1 cellular context compared by ENCODE assay signal in the genomic region with DNA sequence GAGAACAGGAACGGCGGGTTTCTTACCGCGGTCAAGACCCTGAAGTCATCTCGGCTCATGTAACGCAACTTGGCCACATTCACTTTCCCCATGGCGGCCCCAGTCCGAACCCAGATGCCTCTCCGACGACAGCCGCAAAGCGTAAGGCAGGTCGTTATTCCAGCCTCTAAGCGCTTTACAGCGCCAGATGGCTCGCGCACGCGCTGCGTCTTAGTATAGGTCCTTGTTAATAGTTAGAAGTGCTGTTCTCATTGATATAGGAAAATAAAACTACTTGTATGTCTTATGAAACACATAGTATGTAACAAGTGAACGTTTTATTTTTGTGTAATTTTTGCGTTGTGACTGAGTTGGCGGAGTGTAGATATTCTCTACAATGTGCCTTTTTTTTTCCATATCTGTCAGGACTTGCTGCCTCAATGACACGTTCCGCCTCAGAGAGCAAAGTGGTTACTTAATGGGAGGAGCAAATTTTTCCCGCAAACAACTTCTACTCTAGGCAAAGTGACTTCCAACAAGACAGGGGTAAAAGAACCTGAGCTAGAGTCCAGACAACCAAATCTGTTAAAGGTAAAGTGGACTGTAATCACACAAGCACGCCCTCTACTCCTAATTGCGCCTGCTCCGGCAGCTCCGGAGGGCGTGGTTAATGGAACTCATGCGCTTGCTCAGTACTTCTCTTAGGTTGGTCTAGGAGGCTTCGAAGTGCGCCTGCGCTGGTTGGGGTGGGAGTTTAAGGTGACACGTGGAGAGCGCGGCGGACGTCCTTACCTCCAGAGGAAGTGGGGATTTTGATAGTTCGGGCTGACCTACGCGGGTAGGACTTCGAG.
TF ChIP-seq lines count a peak whose summit lies in the region.

A gene (minus strand): TSS at position 148 of the 830 bp plus-strand sequence. CDS start 56 bp downstream, at position 92.

TF ChIP-seq in HepG2, 621 proteins besides CTCF, POLR2A, EP300 and RAD21 (continued from another document and continues in another):
- TF ChIP-seq, protein P1, sequence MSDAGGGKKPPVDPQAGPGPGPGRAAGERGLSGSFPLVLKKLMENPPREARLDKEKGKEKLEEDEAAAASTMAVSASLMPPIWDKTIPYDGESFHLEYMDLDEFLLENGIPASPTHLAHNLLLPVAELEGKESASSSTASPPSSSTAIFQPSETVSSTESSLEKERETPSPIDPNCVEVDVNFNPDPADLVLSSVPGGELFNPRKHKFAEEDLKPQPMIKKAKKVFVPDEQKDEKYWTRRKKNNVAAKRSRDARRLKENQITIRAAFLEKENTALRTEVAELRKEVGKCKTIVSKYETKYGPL (CRISPR knock-in tag; IDR thresholded peaks at IDR 0.05): peak; percentile 88
- TF ChIP-seq GABPA (IDR thresholded peaks at IDR 0.05; ENCODE audit: low read depth, low read length) (no peak), GABPA (CRISPR knock-in tag; IDR thresholded peaks at IDR 0.05; ENCODE audit: low read depth) (peak; percentile 52), ATAD3A (CRISPR knock-in tag; IDR thresholded peaks at IDR 0.05) (no peak), ARNTL (CRISPR knock-in tag; IDR thresholded peaks at IDR 0.05) (no peak), HHEX (CRISPR knock-in tag; IDR thresholded peaks at IDR 0.05) (no peak), TOE1 (CRISPR knock-in tag; IDR thresholded peaks at IDR 0.05) (peak; percentile 9; the same call in 1 of the 2 replicates), PAX8 (CRISPR knock-in tag; IDR thresholded peaks at IDR 0.05; ENCODE audit: borderline replicate concordance) (no peak), MEF2D (CRISPR knock-in tag; IDR thresholded peaks at IDR 0.05) (peak; percentile 67; the same call in 1 of the 2 replicates), ZNF83 (CRISPR knock-in tag; IDR thresholded peaks at IDR 0.05; ENCODE audit: borderline replicate concordance) (peak; percentile 60; the same call in 1 of the 2 replicates), MYNN (CRISPR knock-in tag; IDR thresholded peaks at IDR 0.05; ENCODE audit: low read depth) (0 out of 2 replicates have a peak, but pooled peaks have one; percentile 62), TGIF2 (CRISPR knock-in tag; IDR thresholded peaks at IDR 0.05) (0 out of 2 replicates have a peak, but pooled peaks have one; percentile 40), ELF3 (CRISPR knock-in tag; IDR thresholded peaks at IDR 0.05) (peak; percentile 51), SKI (IDR thresholded peaks at IDR 0.05; ENCODE audit: partially characterized antibody) (no peak), ZNF790 (CRISPR knock-in tag; IDR thresholded peaks at IDR 0.05; ENCODE audit: borderline replicate concordance) (no peak; the same call in 1 of the 2 replicates), ZNF773 (CRISPR knock-in tag; IDR thresholded peaks at IDR 0.05; ENCODE audit: borderline replicate concordance) (peak; percentile 88; the same call in 1 of the 2 replicates), ZZZ3 (CRISPR knock-in tag; IDR thresholded peaks at IDR 0.05; ENCODE audit: borderline replicate concordance) (no peak), ZNF766 (CRISPR knock-in tag; IDR thresholded peaks at IDR 0.05; ENCODE audit: borderline replicate concordance) (peak; percentile 97), ZNF510 (CRISPR knock-in tag; IDR thresholded peaks at IDR 0.05; ENCODE audit: low read depth) (no peak), SNAI1 (CRISPR knock-in tag; IDR thresholded peaks at IDR 0.05; ENCODE audit: borderline replicate concordance) (no peak), ZFAT (CRISPR knock-in tag; conservative IDR thresholded peaks at IDR 0.05) (0 out of 2 replicates have a peak, but pooled peaks have one; percentile 33), ATF7 (IDR thresholded peaks at IDR 0.05) (no peak), ATF7 (CRISPR knock-in tag; IDR thresholded peaks at IDR 0.05) (no peak), ZNF232 (CRISPR knock-in tag; IDR thresholded peaks at IDR 0.05; ENCODE audit: borderline replicate concordance) (peak; percentile 96), ZNF644 (CRISPR knock-in tag; IDR thresholded peaks at IDR 0.05; ENCODE audit: low read depth) (no peak), SRSF9 (IDR thresholded peaks at IDR 0.05; ENCODE audit: borderline replicate concordance, insufficient read depth, low read depth, low read length, poor library complexity, severe bottlenecking) (no peak), FOXA1 (IDR thresholded peaks at IDR 0.05) (no peak), FOXA1 (CRISPR knock-in tag; IDR thresholded peaks at IDR 0.05) (no peak), ZSCAN22 (CRISPR knock-in tag; IDR thresholded peaks at IDR 0.05) (no peak), ZNF746 (CRISPR knock-in tag; IDR thresholded peaks at IDR 0.05) (peak; percentile 55), NCOA1 (CRISPR knock-in tag; IDR thresholded peaks at IDR 0.05) (no peak), ATM (IDR thresholded peaks at IDR 0.05; ENCODE audit: borderline replicate concordance) (no peak), SCMH1 (CRISPR knock-in tag; IDR thresholded peaks at IDR 0.05; ENCODE audit: borderline replicate concordance) (no peak), ZMYM3 (CRISPR knock-in tag; IDR thresholded peaks at IDR 0.05) (no peak), ZNF337 (CRISPR knock-in tag; IDR thresholded peaks at IDR 0.05; ENCODE audit: borderline replicate concordance, low read depth) (no peak), ZNF749 (CRISPR knock-in tag; IDR thresholded peaks at IDR 0.05; ENCODE audit: borderline replicate concordance) (peak; percentile 64; the same call in 1 of the 2 replicates), ZNF224 (CRISPR knock-in tag; IDR thresholded peaks at IDR 0.05) (0 out of 2 replicates have a peak, but pooled peaks have one; percentile 11), RNF2 (conservative IDR thresholded peaks at IDR 0.05; ENCODE audit: low read depth) (peak; percentile 94), ZNF253 (CRISPR knock-in tag; IDR thresholded peaks at IDR 0.05; ENCODE audit: borderline replicate concordance) (peak; percentile 73; the same call in 1 of the 2 replicates), CHCHD3 (CRISPR knock-in tag; IDR thresholded peaks at IDR 0.05) (no peak), ZNF878 (CRISPR knock-in tag; IDR thresholded peaks at IDR 0.05) (0 out of 2 replicates have a peak, but pooled peaks have one; percentile 29), JARID2 (CRISPR knock-in tag; IDR thresholded peaks at IDR 0.05; ENCODE audit: insufficient replicate concordance) (peak; percentile 84), ZNF570 (CRISPR knock-in tag; IDR thresholded peaks at IDR 0.05; ENCODE audit: borderline replicate concordance) (no peak)
- TF ChIP-seq, protein P2, sequence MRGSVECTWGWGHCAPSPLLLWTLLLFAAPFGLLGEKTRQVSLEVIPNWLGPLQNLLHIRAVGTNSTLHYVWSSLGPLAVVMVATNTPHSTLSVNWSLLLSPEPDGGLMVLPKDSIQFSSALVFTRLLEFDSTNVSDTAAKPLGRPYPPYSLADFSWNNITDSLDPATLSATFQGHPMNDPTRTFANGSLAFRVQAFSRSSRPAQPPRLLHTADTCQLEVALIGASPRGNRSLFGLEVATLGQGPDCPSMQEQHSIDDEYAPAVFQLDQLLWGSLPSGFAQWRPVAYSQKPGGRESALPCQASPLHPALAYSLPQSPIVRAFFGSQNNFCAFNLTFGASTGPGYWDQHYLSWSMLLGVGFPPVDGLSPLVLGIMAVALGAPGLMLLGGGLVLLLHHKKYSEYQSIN (CRISPR knock-in tag; IDR thresholded peaks at IDR 0.05; ENCODE audit: borderline replicate concordance): no peak
- TF ChIP-seq, protein P3, sequence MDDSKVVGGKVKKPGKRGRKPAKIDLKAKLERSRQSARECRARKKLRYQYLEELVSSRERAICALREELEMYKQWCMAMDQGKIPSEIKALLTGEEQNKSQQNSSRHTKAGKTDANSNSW (CRISPR knock-in tag; IDR thresholded peaks at IDR 0.05; ENCODE audit: borderline replicate concordance): no peak
- TF ChIP-seq, protein P4, sequence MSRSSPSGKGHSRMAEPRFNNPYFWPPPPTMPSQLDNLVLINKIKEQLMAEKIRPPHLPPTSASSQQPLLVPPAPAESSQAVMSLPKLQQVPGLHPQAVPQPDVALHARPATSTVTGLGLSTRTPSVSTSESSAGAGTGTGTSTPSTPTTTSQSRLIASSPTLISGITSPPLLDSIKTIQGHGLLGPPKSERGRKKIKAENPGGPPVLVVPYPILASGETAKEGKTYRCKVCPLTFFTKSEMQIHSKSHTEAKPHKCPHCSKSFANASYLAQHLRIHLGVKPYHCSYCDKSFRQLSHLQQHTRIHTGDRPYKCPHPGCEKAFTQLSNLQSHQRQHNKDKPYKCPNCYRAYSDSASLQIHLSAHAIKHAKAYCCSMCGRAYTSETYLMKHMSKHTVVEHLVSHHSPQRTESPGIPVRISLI (CRISPR knock-in tag; IDR thresholded peaks at IDR 0.05; ENCODE audit: borderline replicate concordance): no peak
- TF ChIP-seq, protein P5, sequence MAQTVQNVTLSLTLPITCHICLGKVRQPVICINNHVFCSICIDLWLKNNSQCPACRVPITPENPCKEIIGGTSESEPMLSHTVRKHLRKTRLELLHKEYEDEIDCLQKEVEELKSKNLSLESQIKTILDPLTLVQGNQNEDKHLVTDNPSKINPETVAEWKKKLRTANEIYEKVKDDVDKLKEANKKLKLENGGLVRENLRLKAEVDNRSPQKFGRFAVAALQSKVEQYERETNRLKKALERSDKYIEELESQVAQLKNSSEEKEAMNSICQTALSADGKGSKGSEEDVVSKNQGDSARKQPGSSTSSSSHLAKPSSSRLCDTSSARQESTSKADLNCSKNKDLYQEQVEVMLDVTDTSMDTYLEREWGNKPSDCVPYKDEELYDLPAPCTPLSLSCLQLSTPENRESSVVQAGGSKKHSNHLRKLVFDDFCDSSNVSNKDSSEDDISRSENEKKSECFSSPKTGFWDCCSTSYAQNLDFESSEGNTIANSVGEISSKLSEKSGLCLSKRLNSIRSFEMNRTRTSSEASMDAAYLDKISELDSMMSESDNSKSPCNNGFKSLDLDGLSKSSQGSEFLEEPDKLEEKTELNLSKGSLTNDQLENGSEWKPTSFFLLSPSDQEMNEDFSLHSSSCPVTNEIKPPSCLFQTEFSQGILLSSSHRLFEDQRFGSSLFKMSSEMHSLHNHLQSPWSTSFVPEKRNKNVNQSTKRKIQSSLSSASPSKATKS (CRISPR knock-in tag; IDR thresholded peaks at IDR 0.05): no peak
- TF ChIP-seq, protein P6, sequence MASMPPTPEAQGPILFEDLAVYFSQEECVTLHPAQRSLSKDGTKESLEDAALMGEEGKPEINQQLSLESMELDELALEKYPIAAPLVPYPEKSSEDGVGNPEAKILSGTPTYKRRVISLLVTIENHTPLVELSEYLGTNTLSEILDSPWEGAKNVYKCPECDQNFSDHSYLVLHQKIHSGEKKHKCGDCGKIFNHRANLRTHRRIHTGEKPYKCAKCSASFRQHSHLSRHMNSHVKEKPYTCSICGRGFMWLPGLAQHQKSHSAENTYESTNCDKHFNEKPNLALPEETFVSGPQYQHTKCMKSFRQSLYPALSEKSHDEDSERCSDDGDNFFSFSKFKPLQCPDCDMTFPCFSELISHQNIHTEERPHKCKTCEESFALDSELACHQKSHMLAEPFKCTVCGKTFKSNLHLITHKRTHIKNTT (CRISPR knock-in tag; IDR thresholded peaks at IDR 0.05): no peak
- TF ChIP-seq, protein P7, sequence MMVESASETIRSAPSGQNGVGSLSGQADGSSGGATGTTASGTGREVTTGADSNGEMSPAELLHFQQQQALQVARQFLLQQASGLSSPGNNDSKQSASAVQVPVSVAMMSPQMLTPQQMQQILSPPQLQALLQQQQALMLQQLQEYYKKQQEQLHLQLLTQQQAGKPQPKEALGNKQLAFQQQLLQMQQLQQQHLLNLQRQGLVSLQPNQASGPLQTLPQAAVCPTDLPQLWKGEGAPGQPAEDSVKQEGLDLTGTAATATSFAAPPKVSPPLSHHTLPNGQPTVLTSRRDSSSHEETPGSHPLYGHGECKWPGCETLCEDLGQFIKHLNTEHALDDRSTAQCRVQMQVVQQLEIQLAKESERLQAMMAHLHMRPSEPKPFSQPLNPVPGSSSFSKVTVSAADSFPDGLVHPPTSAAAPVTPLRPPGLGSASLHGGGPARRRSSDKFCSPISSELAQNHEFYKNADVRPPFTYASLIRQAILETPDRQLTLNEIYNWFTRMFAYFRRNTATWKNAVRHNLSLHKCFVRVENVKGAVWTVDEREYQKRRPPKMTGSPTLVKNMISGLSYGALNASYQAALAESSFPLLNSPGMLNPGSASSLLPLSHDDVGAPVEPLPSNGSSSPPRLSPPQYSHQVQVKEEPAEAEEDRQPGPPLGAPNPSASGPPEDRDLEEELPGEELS (CRISPR knock-in tag; IDR thresholded peaks at IDR 0.05): peak; percentile 47; the same call in 1 of the 2 replicates
- TF ChIP-seq, protein P8, sequence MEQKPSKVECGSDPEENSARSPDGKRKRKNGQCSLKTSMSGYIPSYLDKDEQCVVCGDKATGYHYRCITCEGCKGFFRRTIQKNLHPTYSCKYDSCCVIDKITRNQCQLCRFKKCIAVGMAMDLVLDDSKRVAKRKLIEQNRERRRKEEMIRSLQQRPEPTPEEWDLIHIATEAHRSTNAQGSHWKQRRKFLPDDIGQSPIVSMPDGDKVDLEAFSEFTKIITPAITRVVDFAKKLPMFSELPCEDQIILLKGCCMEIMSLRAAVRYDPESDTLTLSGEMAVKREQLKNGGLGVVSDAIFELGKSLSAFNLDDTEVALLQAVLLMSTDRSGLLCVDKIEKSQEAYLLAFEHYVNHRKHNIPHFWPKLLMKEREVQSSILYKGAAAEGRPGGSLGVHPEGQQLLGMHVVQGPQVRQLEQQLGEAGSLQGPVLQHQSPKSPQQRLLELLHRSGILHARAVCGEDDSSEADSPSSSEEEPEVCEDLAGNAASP (CRISPR knock-in tag; IDR thresholded peaks at IDR 0.05; ENCODE audit: borderline replicate concordance): no peak; the same call in 1 of the 2 replicates
